ENCODE assay signal across 8 cellular contexts in genomic region chr20:31870703-31871601, GRCh38. TPM values are rescaled to one million over a fixed set of nuclear protein-coding genes. Genes with fewer than 3 reads are reported as not detected.
DNase-seq lines count a peak whose midpoint lies in the region; ATAC-seq and TF ChIP-seq lines count a peak whose summit lies in the region.

No MANE protein-coding gene starts in this region.

- peaks cover 15 to 20% (median 16%) of the 10 kb centered on the region in 3 donors for H3K4me1 Mint-ChIP-seq in IgD-negative memory B cell

- peaks cover 35% of the 10 kb centered on the region for H3K27me3 Mint-ChIP-seq in IgD-negative memory B cell

- no peak for TF ChIP-seq EP300 in neural cell (conservative IDR thresholded peaks at IDR 0.05; ENCODE audit: poor library complexity, severe bottlenecking)

- no peaks in the 10 kb centered on the region for H3K9me3 ChIP-seq in BLaER1
- H3K9me3 ChIP-seq in neural cell (ENCODE audit: low read length): no peaks in the 10 kb centered on the region

- H3K4me3 ChIP-seq in BLaER1 (peak overlapping the region; percentile 79), neural cell (ENCODE audit: low read length) (peak overlapping the region; percentile 67)

- peak overlapping the region; percentile 80 for H3K9ac ChIP-seq in BLaER1
- peak overlapping the region; percentile 83 for H3K9ac ChIP-seq in neural cell (ENCODE audit: low read length)

- H3K27ac ChIP-seq in BLaER1 (peak overlapping the region; percentile 79), neural cell (ENCODE audit: low read length) (no peak overlapping the region)

- H3K9me3 Mint-ChIP-seq in IgD-negative memory B cell: no peaks in the 10 kb centered on the region

- no peak for TF ChIP-seq CTCF in neural cell (IDR thresholded peaks at IDR 0.05; ENCODE audit: poor library complexity, severe bottlenecking)

- H4K20me1 ChIP-seq in BLaER1: no peaks in the 10 kb centered on the region
- no peaks in the 10 kb centered on the region for H4K20me1 ChIP-seq in neural cell (ENCODE audit: insufficient read depth)

- peak overlapping the region; percentile 56 for H2AFZ ChIP-seq in neural cell (ENCODE audit: low read depth, low read length)

- H3K27ac Mint-ChIP-seq in IgD-negative memory B cell: no peak overlapping the region

- H3K4me3 Mint-ChIP-seq in IgD-negative memory B cell: peak overlapping the region; percentile 10 to 88 (median 81)

- H3F3A ChIP-seq in neural cell (ENCODE audit: insufficient read depth, low read length, poor library complexity, severe bottlenecking): no peaks in the 10 kb centered on the region

- H3K79me2 ChIP-seq in neural cell (replicated peaks; ENCODE audit: insufficient read depth, low read length): no peaks in the 10 kb centered on the region

- peaks cover 1% of the 10 kb centered on the region for H3K36me3 Mint-ChIP-seq in IgD-negative memory B cell

- peaks cover 45% of the 10 kb centered on the region for H3K4me1 ChIP-seq in BLaER1

- H3K4me2 ChIP-seq in BLaER1: peak overlapping the region; percentile 93
- peak overlapping the region; percentile 85 for H3K4me2 ChIP-seq in neural cell (ENCODE audit: low read length)

- no peak for TF ChIP-seq RAD21 in neural cell (conservative IDR thresholded peaks at IDR 0.05)

- DNase-seq in ecto neural progenitor cell (ENCODE audit: low spot score): peak; percentile 60
- no peak for DNase-seq in DMS153 treated with DMSO at 0.1 percent for 48 hours (lab: John Stamatoyannopoulos, UW; ENCODE audit: unreplicated experiment)
- DNase-seq in inferior parietal cortex (ENCODE audit: extremely low spot score): no peak

- H3K27me3 ChIP-seq in BLaER1 (peaks cover 42% of the 10 kb centered on the region), neural cell (ENCODE audit: insufficient read depth, low read depth, low read length) (no peaks in the 10 kb centered on the region)

- H3K36me3 ChIP-seq in BLaER1: no peaks in the 10 kb centered on the region
- H3K36me3 ChIP-seq in neural cell (ENCODE audit: insufficient read depth, low read length): no peaks in the 10 kb centered on the region

- ATAC-seq in HG03432 (IDR thresholded peaks at IDR 0.05; ENCODE audit: unreplicated experiment): no peak
- no peak for ATAC-seq in GM18511 (IDR thresholded peaks at IDR 0.05; ENCODE audit: unreplicated experiment)

- no peaks in the 10 kb centered on the region for H3K9me2 ChIP-seq in neural cell (ENCODE audit: insufficient read depth, low read length)

TF ChIP-seq in neural cell, 6 proteins besides CTCF, POLR2A, EP300 and RAD21:
- TF ChIP-seq MXI1 (conservative IDR thresholded peaks at IDR 0.05; ENCODE audit: poor library complexity, severe bottlenecking) (no peak), TAF1 (IDR thresholded peaks at IDR 0.05; ENCODE audit: low read depth) (no peak), EZH2 (IDR thresholded peaks at IDR 0.05; ENCODE audit: borderline replicate concordance, insufficient read depth, low read length, poor library complexity, severe bottlenecking) (no peak), SMC3 (conservative IDR thresholded peaks at IDR 0.05; ENCODE audit: poor library complexity) (no peak), POLR2AphosphoS5 (IDR thresholded peaks at IDR 0.05) (no peak)
- TF ChIP-seq, protein P1, sequence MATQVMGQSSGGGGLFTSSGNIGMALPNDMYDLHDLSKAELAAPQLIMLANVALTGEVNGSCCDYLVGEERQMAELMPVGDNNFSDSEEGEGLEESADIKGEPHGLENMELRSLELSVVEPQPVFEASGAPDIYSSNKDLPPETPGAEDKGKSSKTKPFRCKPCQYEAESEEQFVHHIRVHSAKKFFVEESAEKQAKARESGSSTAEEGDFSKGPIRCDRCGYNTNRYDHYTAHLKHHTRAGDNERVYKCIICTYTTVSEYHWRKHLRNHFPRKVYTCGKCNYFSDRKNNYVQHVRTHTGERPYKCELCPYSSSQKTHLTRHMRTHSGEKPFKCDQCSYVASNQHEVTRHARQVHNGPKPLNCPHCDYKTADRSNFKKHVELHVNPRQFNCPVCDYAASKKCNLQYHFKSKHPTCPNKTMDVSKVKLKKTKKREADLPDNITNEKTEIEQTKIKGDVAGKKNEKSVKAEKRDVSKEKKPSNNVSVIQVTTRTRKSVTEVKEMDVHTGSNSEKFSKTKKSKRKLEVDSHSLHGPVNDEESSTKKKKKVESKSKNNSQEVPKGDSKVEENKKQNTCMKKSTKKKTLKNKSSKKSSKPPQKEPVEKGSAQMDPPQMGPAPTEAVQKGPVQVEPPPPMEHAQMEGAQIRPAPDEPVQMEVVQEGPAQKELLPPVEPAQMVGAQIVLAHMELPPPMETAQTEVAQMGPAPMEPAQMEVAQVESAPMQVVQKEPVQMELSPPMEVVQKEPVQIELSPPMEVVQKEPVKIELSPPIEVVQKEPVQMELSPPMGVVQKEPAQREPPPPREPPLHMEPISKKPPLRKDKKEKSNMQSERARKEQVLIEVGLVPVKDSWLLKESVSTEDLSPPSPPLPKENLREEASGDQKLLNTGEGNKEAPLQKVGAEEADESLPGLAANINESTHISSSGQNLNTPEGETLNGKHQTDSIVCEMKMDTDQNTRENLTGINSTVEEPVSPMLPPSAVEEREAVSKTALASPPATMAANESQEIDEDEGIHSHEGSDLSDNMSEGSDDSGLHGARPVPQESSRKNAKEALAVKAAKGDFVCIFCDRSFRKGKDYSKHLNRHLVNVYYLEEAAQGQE (IDR thresholded peaks at IDR 0.05; ENCODE audit: borderline replicate concordance): no peak

RNA-seq across cellular contexts. Expression of gene TTLL9, which starts 0.5 kb away (rescaled TPM):
- polyA plus RNA-seq in IgD-negative memory B cell (not detected), neural cell (6.1 and 8.0 TPM in 2 replicates)
- 3.6 and 4.6 TPM in 2 replicates for polyA minus RNA-seq in neural cell

RNA-seq across cellular contexts. Expression of gene DUSP15, which starts 0.6 kb away (rescaled TPM):
- not detected for polyA plus RNA-seq in IgD-negative memory B cell
- polyA plus RNA-seq in neural cell: 62.7 and 68.9 TPM in 2 replicates
- polyA minus RNA-seq in neural cell: 28.0 and 39.0 TPM in 2 replicates

RNA-seq across cellular contexts. Expression of gene FOXS1, which starts 25.5 kb away (rescaled TPM):
- not detected for polyA plus RNA-seq in IgD-negative memory B cell
- polyA plus RNA-seq in neural cell: not detected in 2 replicates
- 0.58 TPM in 1 of 2 replicates, not detected in the other for polyA minus RNA-seq in neural cell

RNA-seq across cellular contexts. Expression of gene MYLK2, which starts 51.8 kb away (rescaled TPM):
- polyA plus RNA-seq in IgD-negative memory B cell: not detected
- 0.22 TPM in 1 of 2 replicates, not detected in the other for polyA plus RNA-seq in neural cell
- 0.23 and 0.49 TPM in 2 replicates for polyA minus RNA-seq in neural cell

Comparison
In these comparisons a context has a peak if more than half of its experiments do, and no peak if none do; other contexts are left out.
1. RNA of gene DUSP15, which starts 0.6 kb away (polyA plus RNA-seq): 62.7 to 68.9 TPM in neural cell; not detected in IgD-negative memory B cell (single experiment); every median in the first group is over 10 times any median in the second.